In genomic region chr10:100894033-100894432, GRCh38 we compare ENCODE assay signal across 1 cellular context.
A peak's percentile ranks its signal among the peaks of the same experiment; 100 is the strongest.
TF ChIP-seq lines count a peak whose summit lies in the region.

No MANE protein-coding gene starts in this region.

TF ChIP-seq in HCT116, 20 proteins besides CTCF, POLR2A, EP300 and RAD21 (continued from another document):
- TF ChIP-seq REST (IDR thresholded peaks at IDR 0.05; ENCODE audit: low read depth) (no peak), SIN3A (IDR thresholded peaks at IDR 0.05; ENCODE audit: low read depth) (0 out of 2 replicates have a peak, but pooled peaks have one; percentile 26), TCF7L2 (IDR thresholded peaks at IDR 0.05; ENCODE audit: borderline replicate concordance, extremely low read depth, insufficient read depth, insufficient read length) (no peak), EGR1 (IDR thresholded peaks at IDR 0.05; ENCODE audit: low read depth) (no peak), ELF1 (IDR thresholded peaks at IDR 0.05; ENCODE audit: borderline replicate concordance, low read depth) (no peak), ATF3 (IDR thresholded peaks at IDR 0.05) (no peak)
